Comparison of ENCODE assay signal across 19 cellular contexts in the genomic region with DNA sequence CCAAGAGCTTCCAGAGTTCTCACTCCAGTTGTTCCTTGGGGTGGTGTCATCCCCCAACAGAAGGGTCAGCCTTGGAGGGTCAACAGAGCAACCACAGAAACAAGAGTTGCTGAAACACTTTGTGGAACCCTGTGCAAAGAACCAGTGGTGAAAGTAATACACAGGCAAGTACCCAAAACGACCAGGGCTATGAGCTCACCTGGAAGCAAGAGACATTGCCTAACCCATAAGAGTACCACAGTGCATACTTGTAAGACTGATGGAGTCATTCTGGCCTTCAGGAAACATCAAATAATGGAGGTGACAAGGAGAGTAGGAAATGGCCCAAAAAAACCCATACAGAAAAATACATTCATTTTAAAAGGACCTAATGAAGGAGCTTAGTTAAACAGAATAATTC.
A peak's percentile ranks its signal among the peaks of the same experiment; 100 is the strongest.
DNase-seq lines count a peak whose midpoint lies in the region; ATAC-seq and TF ChIP-seq lines count a peak whose summit lies in the region.
"Had no signal": no experiment of that assay in that cellular context is flagged by ENCODE, and none has a peak within 500 bp of the region (broad histone marks: within the 10 kb centered on the region; RNA-seq: fewer than 3 reads in every experiment).

No MANE protein-coding gene starts in this region.

- H3K27ac Mint-ChIP-seq in progenitor cell of endocrine pancreas, result no peak overlapping the region
- H3K27ac Mint-ChIP-seq: activated naive CD8-positive, alpha-beta T cell treated with anti-CD3 and anti-CD28 coated beads, Interleukin-2, amount 50 U/mL, for 24 hours; CD14-positive monocyte had no signal

- 39 to 54% methylated on average over 1 of the region's 1 CpG for WGBS in body of pancreas, 2 donors
- WGBS in thymus, result 95% methylated on average over 1 of the region's 1 CpG

- H3K36me3 ChIP-seq in body of pancreas (replicated peaks in 1 of 2; ENCODE audit: insufficient read depth in 1 of 2, low read depth in 2 of 2), result no peaks in the 10 kb centered on the region
- H3K36me3 ChIP-seq in left lung, result no peaks in the 10 kb centered on the region
- no peaks in the 10 kb centered on the region for H3K36me3 ChIP-seq in thymus (ENCODE audit: control insufficient read depth, insufficient read depth)
- H3K36me3 ChIP-seq: WERI-Rb-1 had no signal

- peak; percentile 9 for DNase-seq in NCI-H2107 treated with DMSO at 0.1 percent for 48 hours (lab: John Stamatoyannopoulos, UW; ENCODE audit: unreplicated experiment)
- DNase-seq in NCI-H2107 (lab: John Stamatoyannopoulos, UW), result no peak
- peak; percentile 22 to 54 (median 38) for DNase-seq in body of pancreas
- no peak for DNase-seq in left lung
- no peak for DNase-seq in progenitor cell of endocrine pancreas (ENCODE audit: low spot score, unreplicated experiment)
- DNase-seq in activated naive CD4-positive, alpha-beta T cell treated with Interleukin-2 at 50 U/mL for 16 hours, result no peak
- no peak for DNase-seq in occipital lobe (lab: John Stamatoyannopoulos, UW)
- DNase-seq: activated naive CD8-positive, alpha-beta T cell treated with anti-CD3 and anti-CD28 coated beads, Interleukin-2, amount 50 U/mL, for 24 hours; caudate nucleus; effector CD4-positive, alpha-beta T cell; H7; left colon; NK-92 treated with Interleukin-12 subunit alpha and Interleukin-12 subunit beta, amount 100 ng/mL, for 24 hours; T-helper 1 cell; WERI-Rb-1 had no signal

- H3K27ac ChIP-seq in body of pancreas, result peak overlapping the region; percentile 90 to 95 (median 92)
- H3K27ac ChIP-seq in left lung, result peak overlapping the region in 1 of 2 donors; percentile 39
- peak overlapping the region; percentile 36 for H3K27ac ChIP-seq in thymus (ENCODE audit: low read depth)
- H3K27ac ChIP-seq: WERI-Rb-1 had no signal

- TF ChIP-seq CTCF in body of pancreas (IDR thresholded peaks at IDR 0.05) (peak in 1 of 7 experiments; percentile 2), left lung (IDR thresholded peaks at IDR 0.05) (no peak), progenitor cell of endocrine pancreas (IDR thresholded peaks at IDR 0.05; ENCODE audit: unreplicated experiment) (no peak)

- TF ChIP-seq POLR2A in body of pancreas (IDR thresholded peaks at IDR 0.05), result no peak

- H3K4me1 ChIP-seq in body of pancreas (peaks cover 91% of the 10 kb centered on the region), left lung (no peaks in the 10 kb centered on the region), thymus (ENCODE audit: control insufficient read depth, insufficient read depth, low read length) (no peaks in the 10 kb centered on the region)

- no peaks in the 10 kb centered on the region for H3K9me3 Mint-ChIP-seq in progenitor cell of endocrine pancreas (ENCODE audit: low read depth)
- H3K9me3 Mint-ChIP-seq: activated naive CD8-positive, alpha-beta T cell treated with anti-CD3 and anti-CD28 coated beads, Interleukin-2, amount 50 U/mL, for 24 hours had no signal

- H3K27me3 ChIP-seq in body of pancreas, result no peaks in the 10 kb centered on the region
- no peaks in the 10 kb centered on the region for H3K27me3 ChIP-seq in left lung
- H3K27me3 ChIP-seq in thymus (ENCODE audit: control insufficient read depth, insufficient read depth), result no peaks in the 10 kb centered on the region

- ATAC-seq in body of pancreas (peak; percentile 25), left lung (peak; percentile 50)
- ATAC-seq: A549; activated naive CD8-positive, alpha-beta T cell treated with anti-CD3 and anti-CD28 coated beads, Interleukin-2, amount 50 U/mL, for 24 hours; K562; left colon had no signal

- no peak overlapping the region for H3K4me3 ChIP-seq in body of pancreas
- H3K4me3 ChIP-seq in left lung, result no peak overlapping the region
- H3K4me3 ChIP-seq in thymus (ENCODE audit: low read length), result no peak overlapping the region
- H3K4me3 ChIP-seq: A549, K562 had no signal

- H3K9me3 ChIP-seq in body of pancreas (no peaks in the 10 kb centered on the region), left lung (no peaks in the 10 kb centered on the region), thymus (ENCODE audit: control insufficient read depth) (no peaks in the 10 kb centered on the region)
- H3K9me3 ChIP-seq: A549 had no signal

- peaks cover 56% of the 10 kb centered on the region for H3K4me1 Mint-ChIP-seq in progenitor cell of endocrine pancreas (ENCODE audit: low read depth)

- H3K36me3 Mint-ChIP-seq in progenitor cell of endocrine pancreas (ENCODE audit: insufficient read depth), result no peaks in the 10 kb centered on the region
- H3K36me3 Mint-ChIP-seq: CD14-positive monocyte had no signal

- H3K4me3 Mint-ChIP-seq in progenitor cell of endocrine pancreas (ENCODE audit: low read depth), result no peak overlapping the region
- H3K4me3 Mint-ChIP-seq: activated naive CD8-positive, alpha-beta T cell treated with anti-CD3 and anti-CD28 coated beads, Interleukin-2, amount 50 U/mL, for 24 hours; CD14-positive monocyte had no signal

- H3K27me3 Mint-ChIP-seq in progenitor cell of endocrine pancreas, result no peaks in the 10 kb centered on the region

- intact Hi-C loops in body of pancreas (cut with DNase I) (no loop called here), left lung (cut with DNase I) (no loop called here)

Comparison
In these comparisons a context has a peak if more than half of its experiments do, and no peak if none do; other contexts are left out.
1. DNase-seq: peak in NCI-H2107 treated with DMSO at 0.1 percent for 48 hours (single experiment) and body of pancreas (4 of 4); none in NCI-H2107 (single experiment), left lung (0 of 2), progenitor cell of endocrine pancreas (single experiment), activated naive CD4-positive, alpha-beta T cell treated with Interleukin-2 at 50 U/mL for 16 hours (single experiment) and occipital lobe (single experiment).